In genomic region chr19:41263850-41264580, GRCh38 we compare ENCODE assay signal across 8 cellular contexts. TPM values are rescaled to one million over a fixed set of nuclear protein-coding genes. Genes with fewer than 3 reads are reported as not detected.
DNase-seq lines count a peak whose midpoint lies in the region; TF ChIP-seq lines count a peak whose summit lies in the region.

HNRNPUL1 (plus strand) TSS chr19:41264372; CDS start chr19:41264504, 132 bp downstream.

- H3K4me3 ChIP-seq in HFF-Myc (replicated peaks; ENCODE audit: low read depth, low read length) (peak within 1 kb of the TSS; percentile 87), neuron (ENCODE audit: low read length) (peak within 1 kb of the TSS; percentile 90), subcutaneous abdominal adipose tissue (ENCODE audit: low read depth in 1 of 5, low read length in 5 of 5) (peak within 1 kb of the TSS; percentile 86 to 96 (median 91))

- peaks cover 28% of the 10 kb centered on the region for H3K4me1 Mint-ChIP-seq in activated naive CD4-positive, alpha-beta T cell treated with anti-CD3 and anti-CD28 coated beads for 36 hours (ENCODE audit: low read depth)

- H3K9me3 ChIP-seq in neuron (ENCODE audit: low read length) (no peaks in the 10 kb centered on the region), subcutaneous abdominal adipose tissue (ENCODE audit: control insufficient read depth in 5 of 5, low read length in 5 of 5) (no peaks in the 10 kb centered on the region)

- H3K36me3 ChIP-seq in neuron (ENCODE audit: insufficient read depth, low read length) = peaks cover 27% of the 10 kb centered on the region
- peaks cover 7 to 23% (median 18%) of the 10 kb centered on the region in 5 donors for H3K36me3 ChIP-seq in subcutaneous abdominal adipose tissue (ENCODE audit: control insufficient read depth in 5 of 5, insufficient read depth in 5 of 5, low read length in 5 of 5)

- H3K9me3 Mint-ChIP-seq in activated naive CD4-positive, alpha-beta T cell treated with anti-CD3 and anti-CD28 coated beads for 36 hours = no peaks in the 10 kb centered on the region

- peaks cover 35% of the 10 kb centered on the region for H3K36me3 Mint-ChIP-seq in activated naive CD4-positive, alpha-beta T cell treated with anti-CD3 and anti-CD28 coated beads for 36 hours (ENCODE audit: low read depth)

- H3K27me3 Mint-ChIP-seq in activated naive CD4-positive, alpha-beta T cell treated with anti-CD3 and anti-CD28 coated beads for 36 hours (ENCODE audit: low read depth) = no peaks in the 10 kb centered on the region

- peak within 1 kb of the TSS; percentile 62 for H2AFZ ChIP-seq in neuron (ENCODE audit: low read depth, low read length)

- peak within 1 kb of the TSS; percentile 98 for H3K27ac ChIP-seq in subcutaneous abdominal adipose tissue (ENCODE audit: low read depth, low read length)

- H3K4me1 ChIP-seq in neuron (ENCODE audit: insufficient read depth, low read length) (peaks cover 19% of the 10 kb centered on the region), subcutaneous abdominal adipose tissue (ENCODE audit: control insufficient read depth in 5 of 5, insufficient read depth in 5 of 5, low read length in 5 of 5) (peaks cover 9 to 52% (median 45%) of the 10 kb centered on the region in 5 donors)

- H3K9ac ChIP-seq in subcutaneous abdominal adipose tissue (ENCODE audit: low read length in 5 of 5) = peak within 1 kb of the TSS; percentile 87 to 97 (median 97)

- H3K27ac Mint-ChIP-seq in activated naive CD4-positive, alpha-beta T cell treated with anti-CD3 and anti-CD28 coated beads for 36 hours = peak within 1 kb of the TSS; percentile 99

- peak; percentile 100 for DNase-seq in GM04504 (ENCODE audit: low read depth)
- DNase-seq in HFF-Myc (ENCODE audit: extremely low read depth, low read depth) = peak; percentile 100
- peak; percentile 100 for DNase-seq in NAMALWA (ENCODE audit: low spot score)
- peak; percentile 100 for DNase-seq in SK-N-DZ (ENCODE audit: low spot score)
- peak; percentile 99 for DNase-seq in activated naive CD4-positive, alpha-beta T cell treated with anti-CD3 and anti-CD28 coated beads for 36 hours
- peak; percentile 100 for DNase-seq in foreskin melanocyte

- CTCF ChIA-PET in activated naive CD4-positive, alpha-beta T cell treated with anti-CD3 and anti-CD28 coated beads for 36 hours (lab: Charles Lee) = interaction anchor here (0.6 to 10.0 kb wide), 5 partner anchors 16 to 219 kb away, joined by 3 to 118 read pairs (median 6); no protein-coding TSS in a partner anchor

- TF ChIP-seq CTCF in HFF-Myc (IDR thresholded peaks at IDR 0.05; ENCODE audit: low read depth, low read length, missing control alignments) = no peak

- H3K4me3 Mint-ChIP-seq in activated naive CD4-positive, alpha-beta T cell treated with anti-CD3 and anti-CD28 coated beads for 36 hours = peak within 1 kb of the TSS; percentile 91

- H3K27me3 ChIP-seq in neuron (ENCODE audit: insufficient read depth, low read length) (no peaks in the 10 kb centered on the region), subcutaneous abdominal adipose tissue (ENCODE audit: control insufficient read depth in 5 of 5, insufficient read depth in 4 of 5, low read length in 5 of 5) (no peaks in the 10 kb centered on the region)

- intact Hi-C loops in activated naive CD4-positive, alpha-beta T cell treated with anti-CD3 and anti-CD28 coated beads for 36 hours (cut with micrococcal nuclease) = loop anchor here (1.0 to 5.0 kb wide), 14 partner anchors 39 to 649 kb away; partner anchors contain the start of genes ACTMAP, B9D2, BCKDHA and COQ8B

RNA-seq across cellular contexts. Expression of gene HNRNPUL1, which starts in this region (rescaled TPM):
- 128 and 132 TPM in 2 replicates for polyA plus RNA-seq in SK-N-DZ (2014; cell fraction: cytosol; rRNA removed)
- polyA plus RNA-seq in SK-N-DZ (2014; cell fraction: nucleus; rRNA removed) = 50.4 and 50.6 TPM in 2 replicates
- total RNA-seq in activated naive CD4-positive, alpha-beta T cell treated with anti-CD3 and anti-CD28 coated beads for 36 hours = 100 to 1,000 TPM; 298 to 301 TPM

Comparison
In these comparisons a context has a peak if more than half of its experiments do, and no peak if none do; other contexts are left out.
1. Peak in every context shown above with its lines: DNase-seq, H3K4me3 ChIP-seq and H3K27ac ChIP-seq.